In genomic region chr19:17706750-17707181, GRCh38 we compare ENCODE assay signal across 13 cellular contexts. TPM values are rescaled to one million over a fixed set of nuclear protein-coding genes. Genes with fewer than 3 reads are reported as not detected.
DNase-seq lines count a peak whose midpoint lies in the region; ATAC-seq, FAIRE-seq and TF ChIP-seq lines count a peak whose summit lies in the region.
"Had no signal": no experiment of that assay in that cellular context is flagged by ENCODE, and none has a peak within 500 bp of the region (broad histone marks: within the 10 kb centered on the region; RNA-seq: fewer than 3 reads in every experiment).

No MANE protein-coding gene starts in this region.

- H3K27ac Mint-ChIP-seq in GM23338 (no peak overlapping the region), neural crest cell (ENCODE audit: unreplicated experiment) (no peak overlapping the region)
- H3K27ac Mint-ChIP-seq: activated T-cell treated with anti-CD3 and anti-CD28 coated beads, Interleukin-2, amount 50 U/mL, for 72 hours had no signal

- H3K9me3 Mint-ChIP-seq in GM23338, result no peaks in the 10 kb centered on the region; the same call in 2 of the 3 replicates
- H3K9me3 Mint-ChIP-seq in neural crest cell, result peaks cover 4% of the 10 kb centered on the region
- H3K9me3 Mint-ChIP-seq: activated T-cell treated with anti-CD3 and anti-CD28 coated beads, Interleukin-2, amount 50 U/mL, for 72 hours had no signal

- peak overlapping the region; percentile 27 for H4K5ac ChIP-seq in H1 (ENCODE audit: insufficient read length, low read depth, low read length)

- H3K79me2 ChIP-seq in GM23338 (replicated peaks; ENCODE audit: insufficient read depth) (no peaks in the 10 kb centered on the region), H1 (ENCODE audit: control insufficient read depth in 1 of 2, insufficient read depth in 2 of 2, low read length in 2 of 2) (no peaks in the 10 kb centered on the region)

- H3K4me3 ChIP-seq in GM23338 (peak overlapping the region; percentile 52), H1 (ENCODE audit: extremely low read depth in 1 of 4, insufficient read depth in 2 of 4, low read depth in 3 of 4, low read length in 4 of 4) (peak overlapping the region in 1 of 4 experiments; percentile 46; a peak in 3 of 8 replicates)
- H3K4me3 ChIP-seq: heart right ventricle, thyroid gland had no signal

- peak overlapping the region; percentile 56 for H4K91ac ChIP-seq in H1 (replicated peaks; ENCODE audit: insufficient read length, low read length)

- H3K9me2 ChIP-seq in GM23338 (ENCODE audit: insufficient read depth), result no peaks in the 10 kb centered on the region

- no peak overlapping the region for H2BK120ac ChIP-seq in H1 (replicated peaks; ENCODE audit: low read depth, low read length)

- no peaks in the 10 kb centered on the region; the same call in 2 of the 3 replicates for H3K36me3 Mint-ChIP-seq in GM23338 (ENCODE audit: low read depth)
- no peaks in the 10 kb centered on the region for H3K36me3 Mint-ChIP-seq in neural crest cell (ENCODE audit: low read depth)

- CTCF ChIA-PET in H1 (lab: Charles Lee; ENCODE audit: partially characterized antibody), result interaction anchor here (0.7 to 3.1 kb wide), 12 partner anchors 9 to 137 kb away, joined by 3 to 15 read pairs (median 4); no protein-coding TSS in a partner anchor

- H2AFZ ChIP-seq in GM23338 (peak overlapping the region; percentile 98), H1 (ENCODE audit: low read length) (peak overlapping the region; percentile 34; the same call in 1 of the 2 replicates)

- H4K20me1 ChIP-seq in GM23338 (replicated peaks; ENCODE audit: insufficient read depth) (no peaks in the 10 kb centered on the region), H1 (replicated peaks in 1 of 2; ENCODE audit: control insufficient read depth in 1 of 2, insufficient read depth in 2 of 2, low read length in 2 of 2) (no peaks in the 10 kb centered on the region)

- H3K23ac ChIP-seq in H1 (ENCODE audit: insufficient read length), result no peak overlapping the region

- H3K18ac ChIP-seq in H1 (ENCODE audit: extremely low read depth, low read length), result no peak overlapping the region

- no peak overlapping the region for H3K4ac ChIP-seq in H1 (replicated peaks; ENCODE audit: insufficient read length, low read depth, low read length)

- TF ChIP-seq CTCF in GM23338 (conservative IDR thresholded peaks at IDR 0.05; ENCODE audit: low read depth in 2 of 2), result no peak
- TF ChIP-seq CTCF in H1 (IDR thresholded peaks at IDR 0.05; ENCODE audit: control extremely low read depth in 1 of 3, insufficient read depth in 1 of 3, low read depth in 1 of 3, low read length in 3 of 3), result no peak
- no peak for TF ChIP-seq CTCF in neural crest cell (conservative IDR thresholded peaks at IDR 0.05)

- H4K8ac ChIP-seq in H1 (ENCODE audit: extremely low read depth, insufficient read depth, low read length), result no peak overlapping the region

- POLR2A ChIA-PET in H1 (lab: Charles Lee; ENCODE audit: partially characterized antibody), result interaction anchor here (0.9 to 2.0 kb wide), 7 partner anchors 9 to 155 kb away, joined by 3 to 13 read pairs (median 3); partner anchors contain the start of genes MAP1S and UNC13A

- no peaks in the 10 kb centered on the region for H3K36me3 ChIP-seq in GM23338 (ENCODE audit: insufficient read depth)
- H3K36me3 ChIP-seq in H1 (ENCODE audit: control insufficient read depth in 2 of 4, insufficient read depth in 4 of 4, low read length in 3 of 4), result no peaks in the 10 kb centered on the region
- H3K36me3 ChIP-seq: heart right ventricle, thyroid gland had no signal

- H2BK12ac ChIP-seq in H1 (ENCODE audit: low read depth, low read length), result no peak overlapping the region

- H3K56ac ChIP-seq in H1 (replicated peaks; ENCODE audit: insufficient read length, low read depth, low read length), result no peak overlapping the region

- TF ChIP-seq EP300 in H1 (IDR thresholded peaks at IDR 0.05; ENCODE audit: borderline replicate concordance in 1 of 2, low read depth in 2 of 2, low read length in 2 of 2), result no peak

- peaks cover 3% of the 10 kb centered on the region; the same call in 1 of the 2 replicates for H3K23me2 ChIP-seq in H1 (ENCODE audit: low read depth, low read length)

- peak; percentile 88 for FAIRE-seq in H1 (lab: Jason Lieb, UNC)
- FAIRE-seq: colon, TTC549 had no signal

- H2AK5ac ChIP-seq in H1 (ENCODE audit: low read depth, low read length), result no peak overlapping the region

- H3F3A ChIP-seq in GM23338 (replicated peaks; ENCODE audit: low read depth), result 0 out of 2 replicates have a peak, but pooled peaks cover 6% of the 10 kb centered on the region

- H3K27me3 Mint-ChIP-seq in GM23338 (ENCODE audit: insufficient read depth, low read depth, poor library complexity) (peaks cover 6% of the 10 kb centered on the region), neural crest cell (ENCODE audit: low read depth) (peaks cover 7% of the 10 kb centered on the region)

- peak overlapping the region; percentile 44; the same call in 1 of the 2 replicates for H2BK5ac ChIP-seq in H1 (ENCODE audit: low read depth, low read length)

- H3K27me3 ChIP-seq in GM23338 (ENCODE audit: insufficient read depth), result no peaks in the 10 kb centered on the region
- H3K27me3 ChIP-seq in H1 (replicated peaks in 1 of 4; ENCODE audit: control insufficient read depth in 3 of 4, extremely low read depth in 1 of 4, insufficient read depth in 3 of 4, low read length in 3 of 4), result peaks cover 0 to 6% (median 5%) of the 10 kb centered on the region in 4 experiments; a peak in 4 of 7 replicates
- H3K27me3 ChIP-seq: thyroid gland had no signal

- H3K9ac ChIP-seq in H1 (replicated peaks in 1 of 4; ENCODE audit: extremely low read depth in 1 of 4, low read depth in 3 of 4, low read length in 3 of 4), result peak overlapping the region in 1 of 4 experiments; percentile 31; a peak in 2 of 7 replicates

- H3K4me1 ChIP-seq in GM23338 (ENCODE audit: insufficient read depth), result peaks cover 6% of the 10 kb centered on the region
- no peaks in the 10 kb centered on the region; a peak in 2 of 7 replicates for H3K4me1 ChIP-seq in H1 (replicated peaks in 1 of 4; ENCODE audit: control insufficient read depth in 3 of 4, insufficient read depth in 4 of 4, low read length in 3 of 4)
- H3K4me1 ChIP-seq: thyroid gland had no signal

- DNase-seq in GM23338 (ENCODE audit: low spot score), result peak; percentile 98
- peak; percentile 91 for DNase-seq in NCI-H69 (lab: John Stamatoyannopoulos, UW)
- peak; percentile 68 to 89 for DNase-seq in H1 (ENCODE audit: low read depth in 1 of 2, low spot score in 2 of 2)
- DNase-seq in neural crest cell (ENCODE audit: low read depth, low spot score), result peak; percentile 30
- no peak for DNase-seq in GM19238 (ENCODE audit: insufficient read length, low spot score)
- DNase-seq in activated CD8-positive, alpha-beta memory T cell treated with anti-CD3 and anti-CD28 coated beads for 24 hours, result no peak
- no peak for DNase-seq in HuH-7.5 (ENCODE audit: low spot score)
- DNase-seq: activated T-cell treated with anti-CD3 and anti-CD28 coated beads, Interleukin-2, amount 50 U/mL, for 72 hours; heart right ventricle; thyroid gland had no signal

- H3K4me1 Mint-ChIP-seq in GM23338, result no peaks in the 10 kb centered on the region
- peaks cover 4% of the 10 kb centered on the region for H3K4me1 Mint-ChIP-seq in neural crest cell

- H3K4me2 ChIP-seq in GM23338, result peak overlapping the region; percentile 73
- H3K4me2 ChIP-seq in H1 (ENCODE audit: insufficient read depth in 1 of 2, low read depth in 2 of 2, low read length in 2 of 2), result peak overlapping the region; percentile 53 to 66

- no peak overlapping the region for H2BK20ac ChIP-seq in H1 (ENCODE audit: low read length)

- no peak for TF ChIP-seq POLR2A in H1 (IDR thresholded peaks at IDR 0.05; ENCODE audit: control extremely low read depth in 1 of 2, low read depth in 2 of 2, low read length in 2 of 2)

- H3K9me3 ChIP-seq in H1 (ENCODE audit: insufficient read depth in 2 of 2, low read depth in 1 of 2, low read length in 1 of 2), result no peaks in the 10 kb centered on the region
- H3K9me3 ChIP-seq: heart right ventricle, thyroid gland had no signal

- ATAC-seq in GM23338 (peak; percentile 93), GM21423 (IDR thresholded peaks at IDR 0.05; ENCODE audit: unreplicated experiment) (no peak)
- ATAC-seq: activated T-cell treated with anti-CD3 and anti-CD28 coated beads, Interleukin-2, amount 50 U/mL, for 72 hours had no signal

- no peak overlapping the region; the same call in 2 of the 3 replicates for H3K4me3 Mint-ChIP-seq in GM23338
- no peak overlapping the region for H3K4me3 Mint-ChIP-seq in neural crest cell
- H3K4me3 Mint-ChIP-seq: activated T-cell treated with anti-CD3 and anti-CD28 coated beads, Interleukin-2, amount 50 U/mL, for 72 hours had no signal

- no peak overlapping the region for H3K14ac ChIP-seq in H1 (ENCODE audit: insufficient read length)

- H3K79me1 ChIP-seq in H1 (ENCODE audit: low read depth, low read length), result no peaks in the 10 kb centered on the region

- no peak for TF ChIP-seq RAD21 in H1 (IDR thresholded peaks at IDR 0.05 in 1 of 2, conservative IDR thresholded peaks at IDR 0.05 in 1 of 2; ENCODE audit: low read depth in 2 of 2, low read length in 2 of 2)

- no peak overlapping the region for H2BK15ac ChIP-seq in H1 (ENCODE audit: low read length)

- H3K27ac ChIP-seq in GM23338 (ENCODE audit: low read depth) (peak overlapping the region; percentile 53), H1 (ENCODE audit: low read depth, low read length) (no peak overlapping the region)
- H3K27ac ChIP-seq: heart right ventricle, thyroid gland had no signal

- WGBS in H1 (ENCODE audit: extremely low coverage in 1 of 2, insufficient coverage in 1 of 2, insufficient read length in 1 of 2, insufficient replicate concordance in 2 of 2, low coverage in 1 of 2, low lambda C conversion rate in 2 of 2, missing lambda C conversion rate in 1 of 2), 2 experiments, result 16% methylated on average over 17 of the region's 17 CpGs; no CpG with 5 or more reads in 1 of the 2 experiments

RNA-seq across cellular contexts. Expression of gene MAP1S, which starts 12.5 kb away (rescaled TPM):
- total RNA-seq in GM23338 (2014; rRNA removed; shearing (Covaris generic)), result 67.6 and 102 TPM in 2 replicates
- polyA plus RNA-seq in GM23338 (2016; fragmentation: Nextera tagmentation; extraction: Ambion mirVana) (104 and 118 TPM in 2 replicates), H1 (2011; rRNA removed) (66.7 and 161 TPM in 2 replicates)
- total RNA-seq in H1 (2021; fragmentation: NEBNext Ultra II Directional; extraction: Animal tissue kit (Norgen Biotek cat#: 25700)), result 115 and 116 TPM in 2 replicates
- 36.1 TPM for polyA plus RNA-seq in H1 (2011; cell fraction: cytosol; rRNA removed)
- 88.4 TPM for polyA plus RNA-seq in H1 (2011; cell fraction: nucleus; rRNA removed)
- 82.0 to 146 TPM (median 135 TPM) in 4 replicates for polyA plus RNA-seq in H1 (2012, experiment 1 of 2)
- 65.2 TPM for polyA plus RNA-seq in H1 (2012, experiment 2 of 2)
- 49.7 TPM for polyA plus RNA-seq in H1 (2013, experiment 1 of 2)
- polyA plus RNA-seq in H1 (2013, experiment 2 of 2), result 45.9 TPM
- 67.0 and 81.2 TPM in 2 replicates for polyA minus RNA-seq in H1 (2011; rRNA and poly(A)+ RNA removed)
- 103 TPM for polyA minus RNA-seq in H1 (2011; cell fraction: cytosol; rRNA and poly(A)+ RNA removed)
- polyA minus RNA-seq in H1 (2011; cell fraction: nucleus; rRNA and poly(A)+ RNA removed), result 39.2 TPM
- total RNA-seq in neural crest cell, result 91.8 and 93.4 TPM in 2 replicates

RNA-seq across cellular contexts. Expression of gene UNC13A, which starts 18.6 kb away (rescaled TPM):
- 25.0 and 30.4 TPM in 2 replicates for total RNA-seq in GM23338 (2014; rRNA removed; shearing (Covaris generic))
- 8.7 and 9.5 TPM in 2 replicates for polyA plus RNA-seq in GM23338 (2016; fragmentation: Nextera tagmentation; extraction: Ambion mirVana)
- 45.0 and 47.6 TPM in 2 replicates for total RNA-seq in H1 (2021; fragmentation: NEBNext Ultra II Directional; extraction: Animal tissue kit (Norgen Biotek cat#: 25700))
- polyA plus RNA-seq in H1 (2011; rRNA removed), result 13.1 and 15.8 TPM in 2 replicates
- 16.9 TPM for polyA plus RNA-seq in H1 (2011; cell fraction: cytosol; rRNA removed)
- polyA plus RNA-seq in H1 (2011; cell fraction: nucleus; rRNA removed), result 49.4 TPM
- polyA plus RNA-seq in H1 (2012, experiment 1 of 2), result 26.1 to 33.9 TPM (median 30.6 TPM) in 4 replicates
- polyA plus RNA-seq in H1 (2012, experiment 2 of 2), result 6.6 TPM
- 18.5 TPM for polyA plus RNA-seq in H1 (2013, experiment 1 of 2)
- polyA plus RNA-seq in H1 (2013, experiment 2 of 2), result 18.8 TPM
- 30.3 and 40.8 TPM in 2 replicates for polyA minus RNA-seq in H1 (2011; rRNA and poly(A)+ RNA removed)
- polyA minus RNA-seq in H1 (2011; cell fraction: cytosol; rRNA and poly(A)+ RNA removed), result 22.1 TPM
- 31.9 TPM for polyA minus RNA-seq in H1 (2011; cell fraction: nucleus; rRNA and poly(A)+ RNA removed)
- 5.7 and 6.4 TPM in 2 replicates for total RNA-seq in neural crest cell

RNA-seq across cellular contexts. Expression of gene FCHO1, which starts 44.5 kb away (rescaled TPM):
- 22.4 and 42.3 TPM in 2 replicates for total RNA-seq in GM23338 (2014; rRNA removed; shearing (Covaris generic))
- 14.9 and 18.5 TPM in 2 replicates for polyA plus RNA-seq in GM23338 (2016; fragmentation: Nextera tagmentation; extraction: Ambion mirVana)
- total RNA-seq in H1 (2021; fragmentation: NEBNext Ultra II Directional; extraction: Animal tissue kit (Norgen Biotek cat#: 25700)), result 25.9 and 27.0 TPM in 2 replicates
- polyA plus RNA-seq in H1 (2011; rRNA removed), result 13.0 and 19.5 TPM in 2 replicates
- polyA plus RNA-seq in H1 (2011; cell fraction: cytosol; rRNA removed), result 7.2 TPM
- polyA plus RNA-seq in H1 (2011; cell fraction: nucleus; rRNA removed), result 18.3 TPM
- 16.1 to 33.3 TPM (median 30.3 TPM) in 4 replicates for polyA plus RNA-seq in H1 (2012, experiment 1 of 2)
- polyA plus RNA-seq in H1 (2012, experiment 2 of 2), result 31.0 TPM
- polyA plus RNA-seq in H1 (2013, experiment 1 of 2), result 32.3 TPM
- polyA plus RNA-seq in H1 (2013, experiment 2 of 2), result 30.1 TPM
- 7.4 and 12.0 TPM in 2 replicates for polyA minus RNA-seq in H1 (2011; rRNA and poly(A)+ RNA removed)
- 10.9 TPM for polyA minus RNA-seq in H1 (2011; cell fraction: cytosol; rRNA and poly(A)+ RNA removed)
- polyA minus RNA-seq in H1 (2011; cell fraction: nucleus; rRNA and poly(A)+ RNA removed), result 27.5 TPM
- total RNA-seq in neural crest cell, result 10.8 and 12.2 TPM in 2 replicates

Comparison
In these comparisons a context has a peak if more than half of its experiments do, and no peak if none do; other contexts are left out.
1. DNase-seq: peak in GM23338 (single experiment), NCI-H69 (single experiment), H1 (2 of 2) and neural crest cell (single experiment); none in GM19238 (single experiment), activated CD8-positive, alpha-beta memory T cell treated with anti-CD3 and anti-CD28 coated beads for 24 hours (single experiment) and HuH-7.5 (single experiment).